ENCODE assay signal across 25 cellular contexts in genomic region chr9:106726070-106726815, GRCh38.
DNase-seq lines count a peak whose midpoint lies in the region; ATAC-seq, FAIRE-seq and TF ChIP-seq lines count a peak whose summit lies in the region.
"Had no signal": no experiment of that assay in that cellular context is flagged by ENCODE, and none has a peak within 500 bp of the region (broad histone marks: within the 10 kb centered on the region; RNA-seq: fewer than 3 reads in every experiment).

No MANE protein-coding gene starts in this region.

- CTCF ChIA-PET in HepG2 (lab: Yijun Ruan, JAX; ENCODE audit: low intra/inter-chr PET ratio, low total read pairs), result no interaction called here
- CTCF ChIA-PET in Caco-2 (lab: Charles Lee), result no interaction called here

- H3K4me3 ChIP-seq in choroid plexus epithelial cell (ENCODE audit: low read depth, low read length) (no peak overlapping the region), heart left ventricle (no peak overlapping the region), HepG2 (replicated peaks in 1 of 3; ENCODE audit: insufficient read depth in 1 of 3, low read depth in 2 of 3, low read length in 3 of 3) (no peak overlapping the region), skeletal muscle tissue (ENCODE audit: low read length in 3 of 3) (no peak overlapping the region), Caco-2 (ENCODE audit: low read depth, low read length) (no peak overlapping the region)
- H3K4me3 ChIP-seq: BLaER1, GM12878, K562, PC-9 had no signal

- no peak overlapping the region for H3K4me3 Mint-ChIP-seq in Caco-2 (ENCODE audit: unreplicated experiment)
- H3K4me3 Mint-ChIP-seq: CD4-positive, alpha-beta T cell had no signal

- in situ Hi-C loops in HepG2 (cut with HindIII; ENCODE audit: extremely low pct_ligation_motif_present, low pct_unique_long_range_greater_than_20kb), result no loop called here

- BruUV-seq in HepG2 (replicated peaks; lab: Mats Ljungman, UMichigan) (no TSS peak), Caco-2 (replicated peaks; lab: Mats Ljungman, UMichigan) (no TSS peak)

- no peaks in the 10 kb centered on the region for H3K9me3 Mint-ChIP-seq in Caco-2 (ENCODE audit: unreplicated experiment)
- H3K9me3 Mint-ChIP-seq: CD4-positive, alpha-beta T cell had no signal

- POLR2A ChIA-PET in HepG2 (lab: Yijun Ruan, JAX), result no interaction called here
- POLR2A ChIA-PET in Caco-2 (lab: Charles Lee), result no interaction called here

- H3K27me3 ChIP-seq in heart left ventricle (no peaks in the 10 kb centered on the region), HepG2 (ENCODE audit: control insufficient read depth in 1 of 2, insufficient read depth in 2 of 2, low read length in 2 of 2) (no peaks in the 10 kb centered on the region), skeletal muscle tissue (ENCODE audit: control insufficient read depth in 3 of 3, insufficient read depth in 3 of 3, low read length in 3 of 3) (no peaks in the 10 kb centered on the region), Caco-2 (replicated peaks; ENCODE audit: control insufficient read depth, insufficient read depth, low read length) (no peaks in the 10 kb centered on the region)
- H3K27me3 ChIP-seq: BLaER1 had no signal

- H3K36me3 Mint-ChIP-seq in Caco-2 (ENCODE audit: insufficient read depth, unreplicated experiment), result no peaks in the 10 kb centered on the region

- intact Hi-C loops in heart left ventricle (cut with DNase I) (loop anchor here in 3 of 10 donors (10.0 kb wide), 3 partner anchors 109 to 229 kb away; partner anchors contain the start of gene ZNF462 (in 1 of the 3)), HepG2 (cut with micrococcal nuclease; ENCODE audit: unreplicated experiment) (no loop called here), Caco-2 (cut with micrococcal nuclease; ENCODE audit: unreplicated experiment) (no loop called here)

- H3K27ac Mint-ChIP-seq in Caco-2 (ENCODE audit: unreplicated experiment), result no peak overlapping the region
- H3K27ac Mint-ChIP-seq: CD4-positive, alpha-beta T cell had no signal

- 73 to 81% (median 79%) methylated on average over 5 of the region's 5 CpGs for WGBS in heart left ventricle, 4 donors
- 1% methylated on average over 5 of the region's 5 CpGs for WGBS in HepG2 (ENCODE audit: low lambda C conversion rate)

- no peak for TF ChIP-seq CTCF in choroid plexus epithelial cell (conservative IDR thresholded peaks at IDR 0.05; ENCODE audit: low read depth, low read length)
- TF ChIP-seq CTCF in heart left ventricle (IDR thresholded peaks at IDR 0.05), result no peak
- TF ChIP-seq CTCF in HepG2 (CRISPR knock-in tag; IDR thresholded peaks at IDR 0.05), result no peak
- no peak for TF ChIP-seq CTCF in Caco-2 (IDR thresholded peaks at IDR 0.05; ENCODE audit: insufficient read depth in 1 of 2, low read depth in 1 of 2, low read length in 1 of 2, severe bottlenecking in 1 of 2, unreplicated experiment in 1 of 2)

- H3K36me3 ChIP-seq in heart left ventricle, result no peaks in the 10 kb centered on the region
- H3K36me3 ChIP-seq in HepG2 (replicated peaks in 1 of 2; ENCODE audit: control insufficient read depth in 1 of 2, insufficient read depth in 2 of 2, low read length in 2 of 2), result no peaks in the 10 kb centered on the region
- no peaks in the 10 kb centered on the region for H3K36me3 ChIP-seq in skeletal muscle tissue (ENCODE audit: control insufficient read depth in 3 of 3, insufficient read depth in 3 of 3, low read length in 3 of 3)
- no peaks in the 10 kb centered on the region for H3K36me3 ChIP-seq in Caco-2 (ENCODE audit: control insufficient read depth, insufficient read depth, low read length)
- H3K36me3 ChIP-seq: BLaER1 had no signal

- DNase-seq in choroid plexus epithelial cell (ENCODE audit: low read depth) (peak; percentile 10), heart left ventricle (peak in 3 of 5 donors; percentile 15 to 45 (median 44)), HepG2 (ENCODE audit: low spot score) (no peak), Caco-2 (no peak), A172 (ENCODE audit: low spot score) (no peak)
- DNase-seq: ACHN; CD4-positive, alpha-beta T cell; COR-L47; DMS 273 treated with DMSO at 0.1 percent for 48 hours; DMS79 treated with DMSO at 0.1 percent for 48 hours; NCI-H1092; NCI-H1436; NCI-H1930; NCI-H748 treated with DMSO at 0.1 percent for 48 hours; PC-9; RPMI8226; SIG-M5; SK-N-SH had no signal

- peak; percentile 83 to 92 (median 88) for ATAC-seq in heart left ventricle
- no peak for ATAC-seq in HepG2
- no peak for ATAC-seq in GM18517 (IDR thresholded peaks at IDR 0.05; ENCODE audit: unreplicated experiment)
- ATAC-seq in GM21360 (IDR thresholded peaks at IDR 0.05; ENCODE audit: unreplicated experiment), result no peak
- ATAC-seq: GM12878, K562 had no signal

- H3K9me3 ChIP-seq in heart left ventricle (no peaks in the 10 kb centered on the region), HepG2 (ENCODE audit: low read length) (no peaks in the 10 kb centered on the region), skeletal muscle tissue (ENCODE audit: control insufficient read depth in 3 of 3, low read length in 3 of 3) (no peaks in the 10 kb centered on the region), Caco-2 (no peaks in the 10 kb centered on the region)
- H3K9me3 ChIP-seq: BLaER1, SK-N-SH had no signal

- H3K27me3 Mint-ChIP-seq in Caco-2 (ENCODE audit: insufficient read depth, unreplicated experiment), result no peaks in the 10 kb centered on the region

- no peak for FAIRE-seq in HepG2 (lab: Jason Lieb, UNC)
- FAIRE-seq: GM12878, H1, K562 had no signal

- H3K9ac ChIP-seq in HepG2 (ENCODE audit: insufficient read depth, low read depth, low read length) (no peak overlapping the region), skeletal muscle tissue (ENCODE audit: low read depth in 1 of 3, low read length in 3 of 3) (no peak overlapping the region)
- H3K9ac ChIP-seq: BLaER1, SK-N-SH had no signal

- TF ChIP-seq POLR2A in heart left ventricle (IDR thresholded peaks at IDR 0.05) (no peak), HepG2 (IDR thresholded peaks at IDR 0.05; ENCODE audit: insufficient read depth in 1 of 2, low read depth in 2 of 2, low read length in 2 of 2) (no peak)

- H3K4me1 ChIP-seq in heart left ventricle, result peaks cover 0 to 42% (median 6%) of the 10 kb centered on the region in 12 donors
- H3K4me1 ChIP-seq in HepG2 (ENCODE audit: insufficient read depth, low read length), result no peaks in the 10 kb centered on the region
- peaks cover 25 to 47% (median 32%) of the 10 kb centered on the region in 3 donors for H3K4me1 ChIP-seq in skeletal muscle tissue (ENCODE audit: control insufficient read depth in 3 of 3, insufficient read depth in 3 of 3, low read length in 3 of 3)
- no peaks in the 10 kb centered on the region for H3K4me1 ChIP-seq in Caco-2

- no peak overlapping the region for H3K4me2 ChIP-seq in HepG2 (ENCODE audit: low read depth, low read length)
- H3K4me2 ChIP-seq: BLaER1, PC-9, SK-N-SH had no signal

- H3K79me2 ChIP-seq in HepG2 (ENCODE audit: insufficient read depth, low read length), result no peaks in the 10 kb centered on the region

- H3K27ac ChIP-seq in heart left ventricle (peak overlapping the region in 3 of 12 donors; percentile 30 to 52 (median 49)), HepG2 (ENCODE audit: extremely low read length, insufficient read depth, low read length) (no peak overlapping the region), skeletal muscle tissue (ENCODE audit: low read depth, low read length) (peak overlapping the region; percentile 77)
- H3K27ac ChIP-seq: BLaER1, PC-9 had no signal

- H4K20me1 ChIP-seq in HepG2 (ENCODE audit: insufficient read depth, low read length), result no peaks in the 10 kb centered on the region
- H4K20me1 ChIP-seq: BLaER1 had no signal

- no peaks in the 10 kb centered on the region for H3K4me1 Mint-ChIP-seq in Caco-2 (ENCODE audit: low read depth, unreplicated experiment)

- no peak for TF ChIP-seq RAD21 in HepG2 (CRISPR knock-in tag; IDR thresholded peaks at IDR 0.05)

- H2AFZ ChIP-seq in HepG2 (ENCODE audit: low read length), result no peak overlapping the region
- H2AFZ ChIP-seq: PC-9 had no signal

- TF ChIP-seq EP300 in HepG2 (IDR thresholded peaks at IDR 0.05; ENCODE audit: low read depth in 2 of 2, low read length in 2 of 2) (no peak), HepG2 (CRISPR knock-in tag; IDR thresholded peaks at IDR 0.05; ENCODE audit: borderline replicate concordance) (no peak)

TF ChIP-seq in HepG2, 621 proteins besides CTCF, POLR2A, EP300 and RAD21:
- TF ChIP-seq, protein P1, sequence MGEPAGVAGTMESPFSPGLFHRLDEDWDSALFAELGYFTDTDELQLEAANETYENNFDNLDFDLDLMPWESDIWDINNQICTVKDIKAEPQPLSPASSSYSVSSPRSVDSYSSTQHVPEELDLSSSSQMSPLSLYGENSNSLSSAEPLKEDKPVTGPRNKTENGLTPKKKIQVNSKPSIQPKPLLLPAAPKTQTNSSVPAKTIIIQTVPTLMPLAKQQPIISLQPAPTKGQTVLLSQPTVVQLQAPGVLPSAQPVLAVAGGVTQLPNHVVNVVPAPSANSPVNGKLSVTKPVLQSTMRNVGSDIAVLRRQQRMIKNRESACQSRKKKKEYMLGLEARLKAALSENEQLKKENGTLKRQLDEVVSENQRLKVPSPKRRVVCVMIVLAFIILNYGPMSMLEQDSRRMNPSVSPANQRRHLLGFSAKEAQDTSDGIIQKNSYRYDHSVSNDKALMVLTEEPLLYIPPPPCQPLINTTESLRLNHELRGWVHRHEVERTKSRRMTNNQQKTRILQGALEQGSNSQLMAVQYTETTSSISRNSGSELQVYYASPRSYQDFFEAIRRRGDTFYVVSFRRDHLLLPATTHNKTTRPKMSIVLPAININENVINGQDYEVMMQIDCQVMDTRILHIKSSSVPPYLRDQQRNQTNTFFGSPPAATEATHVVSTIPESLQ (CRISPR knock-in tag; conservative IDR thresholded peaks at IDR 0.05), result no peak
- TF ChIP-seq CEBPB (IDR thresholded peaks at IDR 0.05; ENCODE audit: borderline replicate concordance, low read depth, low read length), result 0 out of 2 replicates have a peak, but pooled peaks have one; percentile 15

Comparison
In these comparisons a context has a peak if more than half of its experiments do, and no peak if none do; other contexts are left out.
1. DNase-seq: peak in choroid plexus epithelial cell (single experiment) and heart left ventricle (3 of 5); none in HepG2 (single experiment), Caco-2 (0 of 2) and A172 (single experiment).
2. ATAC-seq: peak in heart left ventricle (4 of 4); none in HepG2 (single experiment), GM18517 (single experiment) and GM21360 (single experiment).